In the genomic region with DNA sequence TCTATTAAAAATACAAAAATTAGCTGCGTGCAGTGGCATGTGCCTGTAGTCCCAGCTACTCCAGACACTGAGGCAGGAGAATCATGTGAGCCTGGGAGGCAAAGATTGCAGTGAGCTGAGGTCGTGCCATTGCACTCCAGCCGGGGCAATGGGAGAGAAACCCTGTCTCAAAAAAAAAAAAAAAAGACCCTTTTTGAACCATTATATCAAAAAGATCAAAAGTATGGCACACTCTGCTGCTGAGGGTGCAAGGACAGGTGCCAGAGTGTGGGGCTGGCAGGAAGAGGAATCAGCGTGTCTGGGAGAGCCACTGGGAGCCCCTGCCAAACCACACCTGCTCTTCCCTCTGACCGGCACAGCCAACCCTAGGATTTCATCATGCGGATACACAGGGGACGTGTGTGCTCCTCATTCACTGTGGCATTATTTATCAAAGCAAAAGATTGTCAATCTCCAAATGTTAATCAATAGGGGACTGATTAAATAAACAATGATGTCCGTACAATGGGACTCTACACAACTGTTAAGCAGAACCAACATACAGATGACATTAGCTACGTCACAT, we compare ENCODE assay signal across 13 cellular contexts.
"Had no signal": no experiment of that assay in that cellular context is flagged by ENCODE, and none has a peak within 500 bp of the region (broad histone marks: within the 10 kb centered on the region; RNA-seq: fewer than 3 reads in every experiment).

No MANE protein-coding gene starts in this region.

- H3K27ac Mint-ChIP-seq: immature natural killer cell, natural killer cell, WTC11 had no signal

- H3K27ac ChIP-seq: breast epithelium, esophagus squamous epithelium, prostate gland, upper lobe of left lung had no signal

- H3K36me3 Mint-ChIP-seq: immature natural killer cell, natural killer cell, WTC11 had no signal

- DNase-seq: activated CD4-positive, alpha-beta T cell treated with anti-CD3 and anti-CD28 coated beads for 48 hours; activated CD8-positive, alpha-beta T cell treated with anti-CD3 and anti-CD28 coated beads, Interleukin-2, amount 10 ng/mL, durations not matched to agents 7 days and 5 days; esophagus squamous epithelium; immature natural killer cell; left cardiac atrium; mucosa of descending colon; natural killer cell; stimulated activated CD4-positive, alpha-beta T cell treated with anti-CD3 and anti-CD28 coated beads, Interleukin-2, amount 100 ng/mL, for 48 hours; stimulated activated naive CD4-positive, alpha-beta T cell treated with Interleukin-2 at 50 U/mL for 16 hours had no signal

- H3K9me3 Mint-ChIP-seq: natural killer cell, WTC11 had no signal

- ATAC-seq: WTC11 had no signal

- H3K4me3 ChIP-seq: breast epithelium, esophagus squamous epithelium, mucosa of descending colon, prostate gland, upper lobe of left lung had no signal

- H3K9me3 ChIP-seq: breast epithelium, esophagus squamous epithelium, mucosa of descending colon, prostate gland, upper lobe of left lung had no signal

- H3K4me1 ChIP-seq: breast epithelium, prostate gland had no signal

- H3K4me3 Mint-ChIP-seq: activated CD8-positive, alpha-beta T cell treated with anti-CD3 and anti-CD28 coated beads, Interleukin-2, amount 10 ng/mL, durations not matched to agents 7 days and 5 days; natural killer cell; WTC11 had no signal
